7 cellular contexts compared by ENCODE assay signal in genomic region chr6:129498950-129499870, GRCh38.
DNase-seq lines count a peak whose midpoint lies in the region; ATAC-seq and TF ChIP-seq lines count a peak whose summit lies in the region.

No MANE protein-coding gene starts in this region.

- no peak for TF ChIP-seq EP300 in tibial nerve (IDR thresholded peaks at IDR 0.05)

- H3K36me3 ChIP-seq in PC-9 (ENCODE audit: low read depth) (no peaks in the 10 kb centered on the region), tibial nerve (peaks cover 0 to 45% (median 0%) of the 10 kb centered on the region in 3 donors)

- TF ChIP-seq CTCF in PC-9 (conservative IDR thresholded peaks at IDR 0.05) (peak; percentile 96), cardiac fibroblast (IDR thresholded peaks at IDR 0.05; ENCODE audit: low read depth, low read length) (peak; percentile 46), tibial nerve (IDR thresholded peaks at IDR 0.05) (peak; percentile 37 to 66 (median 58))

- peaks cover 25% of the 10 kb centered on the region for H3K4me1 ChIP-seq in PC-9 (replicated peaks; ENCODE audit: insufficient read depth)
- H3K4me1 ChIP-seq in tibial nerve = peaks cover 0 to 56% (median 12%) of the 10 kb centered on the region in 4 donors

- BruUV-seq in PC-9 (replicated peaks; lab: Mats Ljungman, UMichigan) = no TSS peak

- H2AFZ ChIP-seq in PC-9 = peak overlapping the region; percentile 49; the same call in 1 of the 2 replicates

- H3K4me3 ChIP-seq in PC-9 (peak overlapping the region; percentile 15; the same call in 1 of the 2 replicates), cardiac fibroblast (replicated peaks in 1 of 2; ENCODE audit: low read depth in 2 of 2, low read length in 2 of 2) (peak overlapping the region in 1 of 2 donors; percentile 1), tibial nerve (no peak overlapping the region)

- intact Hi-C loops in PC-9 (cut with micrococcal nuclease; ENCODE audit: unreplicated experiment) = loop anchor here (1.0 to 10.0 kb wide), 6 partner anchors 76 to 924 kb away; no protein-coding TSS in a partner anchor

- H3K27me3 ChIP-seq in PC-9 (ENCODE audit: insufficient read depth, low read depth) = no peaks in the 10 kb centered on the region
- no peaks in the 10 kb centered on the region for H3K27me3 ChIP-seq in tibial nerve

- no peaks in the 10 kb centered on the region for H3K79me2 ChIP-seq in PC-9 (ENCODE audit: low read depth)

- H3K9me2 ChIP-seq in PC-9 (ENCODE audit: insufficient read depth) = no peaks in the 10 kb centered on the region

- no peak for TF ChIP-seq POLR2A in tibial nerve (IDR thresholded peaks at IDR 0.05)

- H3K27ac ChIP-seq in PC-9 = no peak overlapping the region
- H3K27ac ChIP-seq in tibial nerve = peak overlapping the region in 3 of 4 donors; percentile 15 to 60 (median 15)

- H4K20me1 ChIP-seq in PC-9 (ENCODE audit: insufficient read depth) = no peaks in the 10 kb centered on the region

- 18 to 20% methylated on average over 9 of the region's 9 CpGs for WGBS in tibial nerve, 2 donors

- DNase-seq in EH (ENCODE audit: low read depth) (peak; percentile 70), PC-9 (peak in 1 of 2 experiments; percentile 57), cardiac fibroblast (ENCODE audit: low read depth in 2 of 2) (peak; percentile 70 to 79), kidney tubule cell (ENCODE audit: low spot score) (peak; percentile 75), tibial nerve (ENCODE audit: low spot score in 2 of 2) (peak in 1 of 2 donors; percentile 31)

- H3F3A ChIP-seq in PC-9 (ENCODE audit: insufficient read depth, low read depth) = peaks cover 9% of the 10 kb centered on the region; the same call in 1 of the 2 replicates

- POLR2A ChIA-PET in PC-9 (lab: Charles Lee; ENCODE audit: unreplicated experiment) = no interaction called here

- CTCF ChIA-PET in PC-9 (lab: Charles Lee) = interaction anchor here (0.6 to 1.4 kb wide), 4 partner anchors 9 to 931 kb away, joined by 3 to 6 read pairs (median 4); no protein-coding TSS in a partner anchor

- ATAC-seq in GM19372 (IDR thresholded peaks at IDR 0.05; ENCODE audit: low read depth, unreplicated experiment) = peak; percentile 70
- ATAC-seq in HG03457 (IDR thresholded peaks at IDR 0.05; ENCODE audit: unreplicated experiment) = peak; percentile 55

- H3K4me2 ChIP-seq in PC-9 = peak overlapping the region; percentile 69

- no peaks in the 10 kb centered on the region; the same call in 1 of the 2 replicates for H3K9me3 ChIP-seq in PC-9 (ENCODE audit: insufficient read depth, low read depth)
- no peaks in the 10 kb centered on the region for H3K9me3 ChIP-seq in tibial nerve

Comparison
In these comparisons a context has a peak if more than half of its experiments do, and no peak if none do; other contexts are left out.
1. CTCF ChIP-seq: peak in every context shown above with its lines; median percentile 96 in PC-9; 58 in tibial nerve; 46 in cardiac fibroblast.